ENCODE assay signal across 1 cellular context in the genomic region with DNA sequence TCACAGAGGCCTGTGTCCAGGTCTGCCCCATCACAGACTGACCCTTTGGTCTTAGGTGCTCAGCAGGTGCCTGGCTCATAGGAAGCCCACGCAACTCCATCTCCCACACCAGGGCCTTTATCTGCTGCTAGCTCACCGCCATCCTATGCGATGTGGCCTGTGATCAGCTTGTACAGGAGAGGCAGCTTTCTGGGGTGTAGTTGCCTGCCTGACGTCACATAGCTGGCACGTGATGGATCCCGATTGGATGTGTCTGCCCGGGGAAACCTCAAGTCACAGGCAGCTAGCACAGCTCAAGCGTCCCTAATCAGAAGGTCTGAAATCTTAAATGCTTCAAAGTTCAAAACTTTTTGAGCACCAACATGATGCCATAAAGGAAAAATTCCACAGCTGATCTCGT.
TF ChIP-seq lines count a peak whose summit lies in the region.

No MANE protein-coding gene starts in this region.

TF ChIP-seq in H1, 55 proteins besides CTCF, POLR2A, EP300 and RAD21 (continued from another document):
- TF ChIP-seq RXRA (IDR thresholded peaks at IDR 0.05; ENCODE audit: insufficient read depth, low read depth, low read length) = no peak
- TF ChIP-seq SIRT6 (IDR thresholded peaks at IDR 0.05; ENCODE audit: low read length) = no peak
- no peak for TF ChIP-seq GTF2F1 (IDR thresholded peaks at IDR 0.05; ENCODE audit: borderline replicate concordance, low read depth, low read length)
- no peak for TF ChIP-seq RNF2 (IDR thresholded peaks at IDR 0.05; ENCODE audit: borderline replicate concordance, low read depth, low read length, missing control alignments, poor library complexity, severe bottlenecking)
- no peak for TF ChIP-seq TEAD4 (IDR thresholded peaks at IDR 0.05; ENCODE audit: low read depth, low read length)
- TF ChIP-seq HDAC6 (IDR thresholded peaks at IDR 0.05; ENCODE audit: low read depth, low read length) = no peak
TF ChIP-seq in H1: peak in this region for 0.
